8 cellular contexts compared by ENCODE assay signal in the genomic region with DNA sequence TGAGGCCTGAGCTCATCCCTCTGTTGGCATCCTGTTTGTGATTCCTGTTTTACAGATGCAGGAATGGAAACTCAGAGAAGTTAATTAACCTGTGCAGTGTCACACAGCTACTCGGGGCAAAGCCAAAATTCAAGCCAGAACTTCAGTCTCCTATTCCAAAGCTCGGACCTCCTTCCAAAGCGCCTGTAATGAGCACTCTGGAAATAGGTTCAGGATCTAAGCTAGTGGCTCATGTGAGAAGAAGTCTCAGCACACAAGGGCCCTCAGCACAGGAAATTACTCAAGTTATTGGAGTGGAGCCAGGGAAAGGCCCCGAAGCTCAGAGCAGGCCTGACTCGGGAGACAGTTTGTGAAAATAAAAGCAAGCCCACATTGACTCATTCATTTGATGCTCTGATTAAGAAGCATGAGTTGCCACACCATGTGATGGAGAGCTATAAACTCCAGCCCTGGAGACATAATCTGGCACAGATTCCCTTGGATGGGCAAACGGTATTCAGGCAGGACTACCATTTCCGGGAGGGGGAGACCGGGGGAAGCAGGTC. TPM values are rescaled to one million over a fixed set of nuclear protein-coding genes. Genes with fewer than 3 reads are reported as not detected.
DNase-seq lines count a peak whose midpoint lies in the region; ATAC-seq and TF ChIP-seq lines count a peak whose summit lies in the region.

No MANE protein-coding gene starts in this region.

- POLR2A ChIA-PET in PC-9 (lab: Charles Lee; ENCODE audit: unreplicated experiment), result interaction anchor here (0.5 to 1.0 kb wide), 5 partner anchors 9 to 52 kb away, joined by 3 to 5 read pairs (median 4); no protein-coding TSS in a partner anchor

- TF ChIP-seq CTCF in PC-9 (conservative IDR thresholded peaks at IDR 0.05) (no peak), upper lobe of right lung (IDR thresholded peaks at IDR 0.05) (no peak)

- no peaks in the 10 kb centered on the region for H3K9me2 ChIP-seq in PC-9 (ENCODE audit: insufficient read depth)

- H2AFZ ChIP-seq in PC-9, result 0 out of 2 replicates have a peak overlapping the region, but pooled peaks have one; percentile 3

- H3K79me2 ChIP-seq in PC-9 (ENCODE audit: low read depth), result no peaks in the 10 kb centered on the region

- no peaks in the 10 kb centered on the region for H3K36me3 ChIP-seq in PC-9 (ENCODE audit: low read depth)
- no peaks in the 10 kb centered on the region for H3K36me3 ChIP-seq in upper lobe of right lung

- peak; percentile 83 to 99 for DNase-seq in PC-9
- peak; percentile 74 to 75 for DNase-seq in activated T-cell treated with anti-CD3 and anti-CD28 coated beads, Interleukin-2, amount 50 U/mL, for 48 hours
- DNase-seq in fibroblast of the conjunctiva (ENCODE audit: low read depth), result peak; percentile 99
- peak; percentile 89 for DNase-seq in posterior vena cava (ENCODE audit: low spot score)
- DNase-seq in upper lobe of right lung, result peak; percentile 77
- DNase-seq in mesenteric fat pad (ENCODE audit: low spot score), result no peak

- no peaks in the 10 kb centered on the region for H3K27me3 ChIP-seq in PC-9 (ENCODE audit: insufficient read depth, low read depth)
- no peaks in the 10 kb centered on the region for H3K27me3 ChIP-seq in upper lobe of right lung

- peak overlapping the region; percentile 91 for H3K27ac ChIP-seq in PC-9
- H3K27ac ChIP-seq in upper lobe of right lung, result peak overlapping the region; percentile 77

- CTCF ChIA-PET in PC-9 (lab: Charles Lee), result interaction anchor here (0.6 to 0.7 kb wide), 2 partner anchors 54 to 824 kb away, joined by 3 to 6 read pairs; no protein-coding TSS in a partner anchor

- peak overlapping the region; percentile 65 for H3K4me2 ChIP-seq in PC-9

- no peaks in the 10 kb centered on the region for H4K20me1 ChIP-seq in PC-9 (ENCODE audit: insufficient read depth)

- no peaks in the 10 kb centered on the region for H3K9me3 ChIP-seq in PC-9 (ENCODE audit: insufficient read depth, low read depth)
- H3K9me3 ChIP-seq in upper lobe of right lung, result no peaks in the 10 kb centered on the region

- H3F3A ChIP-seq in PC-9 (ENCODE audit: insufficient read depth, low read depth), result peaks cover 42% of the 10 kb centered on the region

- intact Hi-C loops in PC-9 (cut with micrococcal nuclease; ENCODE audit: unreplicated experiment), result loop anchor here (10.0 kb wide), 2 partner anchors 133 to 273 kb away; a partner anchor contains a TSS
- intact Hi-C loops in posterior vena cava (cut with DNase I), result no loop called here
- intact Hi-C loops in upper lobe of right lung (cut with DNase I), result no loop called here

- H3K4me1 ChIP-seq in PC-9 (replicated peaks; ENCODE audit: insufficient read depth), result peaks cover 76% of the 10 kb centered on the region
- H3K4me1 ChIP-seq in upper lobe of right lung, result peaks cover 31% of the 10 kb centered on the region

- ATAC-seq in GM18517 (IDR thresholded peaks at IDR 0.05; ENCODE audit: unreplicated experiment) (peak; percentile 51), HG03103 (IDR thresholded peaks at IDR 0.05; ENCODE audit: low read depth, unreplicated experiment) (peak; percentile 93), upper lobe of right lung (peak; percentile 88)

- H3K4me3 ChIP-seq in PC-9 (no peak overlapping the region), upper lobe of right lung (no peak overlapping the region)

- BruUV-seq in PC-9 (replicated peaks; lab: Mats Ljungman, UMichigan), result no TSS peak

RNA-seq across cellular contexts. Expression of a gene that starts 50.6 kb away (rescaled TPM):
- 13.6 and 14.1 TPM in 2 replicates for total RNA-seq in PC-9 (2021)
- 10 to 100 TPM; 51.2 to 53.5 TPM for total RNA-seq in posterior vena cava
- 78.4 TPM for total RNA-seq in upper lobe of right lung
- total RNA-seq in mesenteric fat pad, result 38.5 TPM
